Comparison of ENCODE assay signal across 12 cellular contexts in genomic region chr3:138863776-138864113, GRCh38. TPM values are rescaled to one million over a fixed set of nuclear protein-coding genes. Genes with fewer than 3 reads are reported as not detected.
DNase-seq lines count a peak whose midpoint lies in the region; ATAC-seq and TF ChIP-seq lines count a peak whose summit lies in the region.
"Had no signal": no experiment of that assay in that cellular context is flagged by ENCODE, and none has a peak within 500 bp of the region (broad histone marks: within the 10 kb centered on the region; RNA-seq: fewer than 3 reads in every experiment).

No MANE protein-coding gene starts in this region.

- H3K4me1 Mint-ChIP-seq in Caco-2 (ENCODE audit: low read depth, unreplicated experiment) (peaks cover 25% of the 10 kb centered on the region), neural progenitor cell (peaks cover 30% of the 10 kb centered on the region)

- DNase-seq in Caco-2 (no peak), MM.1S (no peak), colonic mucosa (no peak), neural progenitor cell (ENCODE audit: low spot score) (no peak), omental fat pad (ENCODE audit: low spot score) (no peak), hippocampal formation (lab: John Stamatoyannopoulos, UW) (no peak)
- DNase-seq: activated CD4-positive, CD25-positive, alpha-beta regulatory T cell had no signal

- H3K27me3 ChIP-seq in Caco-2 (replicated peaks; ENCODE audit: control insufficient read depth, insufficient read depth, low read length) (no peaks in the 10 kb centered on the region), MM.1S (replicated peaks; ENCODE audit: insufficient read depth, low read length) (no peaks in the 10 kb centered on the region), colonic mucosa (no peaks in the 10 kb centered on the region), neural progenitor cell (peaks cover 58% of the 10 kb centered on the region)
- H3K27me3 ChIP-seq: BLaER1, gastroesophageal sphincter had no signal

- H3K27ac Mint-ChIP-seq in Caco-2 (ENCODE audit: unreplicated experiment) (peak overlapping the region; percentile 97), neural progenitor cell (peak overlapping the region; percentile 78)

- H3K36me3 Mint-ChIP-seq in Caco-2 (ENCODE audit: insufficient read depth, unreplicated experiment) (peaks cover 12% of the 10 kb centered on the region), neural progenitor cell (no peaks in the 10 kb centered on the region)

- no peak overlapping the region for H3K4me2 ChIP-seq in MM.1S (ENCODE audit: low read depth, low read length)
- H3K4me2 ChIP-seq in neural progenitor cell, result no peak overlapping the region
- H3K4me2 ChIP-seq: BLaER1 had no signal

- no peak overlapping the region for H3K27ac ChIP-seq in MM.1S (ENCODE audit: low read length)
- H3K27ac ChIP-seq in colonic mucosa, result peak overlapping the region; percentile 77
- no peak overlapping the region for H3K27ac ChIP-seq in neural progenitor cell
- H3K27ac ChIP-seq: BLaER1 had no signal

- no peaks in the 10 kb centered on the region for H3K9me3 ChIP-seq in Caco-2
- no peaks in the 10 kb centered on the region for H3K9me3 ChIP-seq in MM.1S (replicated peaks; ENCODE audit: insufficient read depth, low read length)
- no peaks in the 10 kb centered on the region for H3K9me3 ChIP-seq in colonic mucosa
- H3K9me3 ChIP-seq in neural progenitor cell (ENCODE audit: low read depth), result no peaks in the 10 kb centered on the region
- H3K9me3 ChIP-seq: BLaER1, gastroesophageal sphincter, HAP-1 had no signal

- H3K27me3 Mint-ChIP-seq in Caco-2 (ENCODE audit: insufficient read depth, unreplicated experiment) (no peaks in the 10 kb centered on the region), neural progenitor cell (ENCODE audit: insufficient read depth, low read depth) (peaks cover 7% of the 10 kb centered on the region)

- no peaks in the 10 kb centered on the region for H3F3A ChIP-seq in MM.1S (ENCODE audit: insufficient read depth, low read length)
- H3F3A ChIP-seq in neural progenitor cell (ENCODE audit: low read depth), result peaks cover 18% of the 10 kb centered on the region

- H3K9ac ChIP-seq in MM.1S (ENCODE audit: low read length) (no peak overlapping the region), colonic mucosa (ENCODE audit: low read depth in 2 of 2, low read length in 2 of 2) (peak overlapping the region in 1 of 2 donors; percentile 64), neural progenitor cell (no peak overlapping the region)
- H3K9ac ChIP-seq: BLaER1 had no signal

- H3K9me2 ChIP-seq in MM.1S (replicated peaks; ENCODE audit: insufficient read depth, low read length), result no peaks in the 10 kb centered on the region

- peak overlapping the region; percentile 67 for H3K4me3 Mint-ChIP-seq in Caco-2 (ENCODE audit: unreplicated experiment)
- H3K4me3 Mint-ChIP-seq in neural progenitor cell, result no peak overlapping the region

- POLR2A ChIA-PET in Caco-2 (lab: Charles Lee), result interaction anchor here (0.6 to 1.6 kb wide), 7 partner anchors 18 to 270 kb away, joined by 3 to 17 read pairs (median 4); partner anchors contain the start of genes CEP70 and PIK3CB

- H4K20me1 ChIP-seq in MM.1S (ENCODE audit: insufficient read depth, low read length), result no peaks in the 10 kb centered on the region
- H4K20me1 ChIP-seq in neural progenitor cell (ENCODE audit: low read depth), result peaks cover 10% of the 10 kb centered on the region
- H4K20me1 ChIP-seq: BLaER1 had no signal

- ATAC-seq in GM19452 (IDR thresholded peaks at IDR 0.05; ENCODE audit: unreplicated experiment) (no peak), omental fat pad (ENCODE audit: low FRiP score) (no peak), HG02759 (IDR thresholded peaks at IDR 0.05; ENCODE audit: unreplicated experiment) (no peak)

- intact Hi-C loops in Caco-2 (cut with micrococcal nuclease; ENCODE audit: unreplicated experiment), result loop anchor here (1.0 to 5.0 kb wide), 4 partner anchors 29 to 255 kb away; partner anchors contain the start of genes FAIM and PIK3CB
- intact Hi-C loops in colonic mucosa (cut with DNase I), result no loop called here

- H3K36me3 ChIP-seq in Caco-2 (ENCODE audit: control insufficient read depth, insufficient read depth, low read length) (no peaks in the 10 kb centered on the region), MM.1S (replicated peaks; ENCODE audit: insufficient read depth, low read length) (no peaks in the 10 kb centered on the region), colonic mucosa (no peaks in the 10 kb centered on the region), neural progenitor cell (no peaks in the 10 kb centered on the region)
- H3K36me3 ChIP-seq: BLaER1, gastroesophageal sphincter, HAP-1 had no signal

- CTCF ChIA-PET in Caco-2 (lab: Charles Lee), result interaction anchor here (1.0 to 2.2 kb wide), 3 partner anchors 52 to 465 kb away, joined by 3 to 47 read pairs (median 4); partner anchors contain the start of gene CEP70

- H2AFZ ChIP-seq in MM.1S (ENCODE audit: low read length) (peak overlapping the region; percentile 36; the same call in 1 of the 2 replicates), neural progenitor cell (replicated peaks) (no peak overlapping the region)

- BruUV-seq in Caco-2 (replicated peaks; lab: Mats Ljungman, UMichigan), result TSS peak; percentile 96

- H3K9me3 Mint-ChIP-seq in Caco-2 (ENCODE audit: unreplicated experiment) (no peaks in the 10 kb centered on the region), neural progenitor cell (no peaks in the 10 kb centered on the region)

- H3K4me1 ChIP-seq in Caco-2 (peaks cover 27% of the 10 kb centered on the region), MM.1S (ENCODE audit: low read length) (no peaks in the 10 kb centered on the region), colonic mucosa (no peaks in the 10 kb centered on the region), neural progenitor cell (peaks cover 17% of the 10 kb centered on the region)
- H3K4me1 ChIP-seq: BLaER1 had no signal

- TF ChIP-seq CTCF in Caco-2 (IDR thresholded peaks at IDR 0.05; ENCODE audit: insufficient read depth in 1 of 2, low read depth in 1 of 2, low read length in 1 of 2, severe bottlenecking in 1 of 2, unreplicated experiment in 1 of 2), result no peak
- TF ChIP-seq CTCF in MM.1S (IDR thresholded peaks at IDR 0.05; ENCODE audit: low read length), result no peak
- TF ChIP-seq CTCF in colonic mucosa (IDR thresholded peaks at IDR 0.05), result no peak
- no peak for TF ChIP-seq CTCF in neural progenitor cell (IDR thresholded peaks at IDR 0.05)
- TF ChIP-seq CTCF in omental fat pad (IDR thresholded peaks at IDR 0.05), result no peak

- H3K4me3 ChIP-seq in Caco-2 (ENCODE audit: low read depth, low read length) (no peak overlapping the region), MM.1S (ENCODE audit: low read length) (no peak overlapping the region), colonic mucosa (no peak overlapping the region), neural progenitor cell (no peak overlapping the region)
- H3K4me3 ChIP-seq: BLaER1, gastroesophageal sphincter, HAP-1 had no signal

- H3K79me2 ChIP-seq in MM.1S (ENCODE audit: low read length) (no peaks in the 10 kb centered on the region), neural progenitor cell (ENCODE audit: low read depth) (no peaks in the 10 kb centered on the region)

RNA-seq across cellular contexts. Expression of gene PIK3CB, which starts 29.0 kb away (rescaled TPM):
- total RNA-seq in Caco-2 (2022) (29.7 and 31.5 TPM in 2 replicates), colonic mucosa (10 to 100 TPM; 43.4 to 51.5 TPM), neural progenitor cell (ENCODE audit: low replicate concordance) (11.1 and 17.7 TPM in 2 replicates), omental fat pad (10 to 100 TPM; 20.6 to 42.8 (median 22.4) TPM)
